Comparison of ENCODE assay signal across 19 cellular contexts in genomic region chr16:64459821-64460220, GRCh38.
DNase-seq lines count a peak whose midpoint lies in the region; ATAC-seq and TF ChIP-seq lines count a peak whose summit lies in the region.
"Had no signal": no experiment of that assay in that cellular context is flagged by ENCODE, and none has a peak within 500 bp of the region (broad histone marks: within the 10 kb centered on the region; RNA-seq: fewer than 3 reads in every experiment).

No MANE protein-coding gene starts in this region.

- DNase-seq in AG08395 (ENCODE audit: low spot score) (peak; percentile 22), LHCN-M2 (ENCODE audit: low read depth) (peak; percentile 70), astrocyte of the cerebellum (ENCODE audit: low read depth) (peak; percentile 49), foreskin keratinocyte (peak in 1 of 2 donors; percentile 56), head of caudate nucleus (no peak)
- no peak for DNase-seq in stimulated activated naive CD4-positive, alpha-beta T cell treated with Interleukin-2 at 50 U/mL for 16 hours (lab: John Stamatoyannopoulos, UW)
- DNase-seq: activated CD4-positive, alpha-beta memory T cell treated with anti-CD3 and anti-CD28 coated beads, Interleukin-2, amount 10 ng/mL, durations not matched to agents 7 days and 5 days; activated naive CD4-positive, alpha-beta T cell treated with anti-CD3 and anti-CD28 coated beads for 36 hours; activated T-cell treated with anti-CD3 and anti-CD28 coated beads, Interleukin-2, amount 50 U/mL, for 1 hour; CD4-positive, CD25-positive, alpha-beta regulatory T cell; DMS79; NCI-H1105; NCI-H526 treated with DMSO at 0.1 percent for 48 hours; SHP77; WERI-Rb-1 had no signal

- ATAC-seq in foreskin keratinocyte (peak; percentile 11), HG02938 (IDR thresholded peaks at IDR 0.05; ENCODE audit: unreplicated experiment) (no peak), GM21526 (IDR thresholded peaks at IDR 0.05; ENCODE audit: low FRiP score, unreplicated experiment) (no peak)

- H3K4me1 ChIP-seq in foreskin keratinocyte, result peaks cover 14% of the 10 kb centered on the region
- H3K4me1 ChIP-seq: ascending aorta had no signal

- no peak overlapping the region for H3K4me3 ChIP-seq in astrocyte of the cerebellum (ENCODE audit: low read depth, low read length)
- H3K4me3 ChIP-seq: ascending aorta, coronary artery had no signal

- no peak overlapping the region for H3K27ac ChIP-seq in foreskin keratinocyte
- H3K27ac ChIP-seq: ascending aorta, coronary artery, WERI-Rb-1 had no signal

- intact Hi-C loops in head of caudate nucleus (cut with DNase I), result no loop called here

- TF ChIP-seq CTCF in astrocyte of the cerebellum (IDR thresholded peaks at IDR 0.05; ENCODE audit: low read depth, low read length, missing control alignments) (no peak), foreskin keratinocyte (conservative IDR thresholded peaks at IDR 0.05) (no peak)

- in situ Hi-C loops in astrocyte of the cerebellum (cut with HindIII; ENCODE audit: low sequenced_read_pairs), result no loop called here

- no peaks in the 10 kb centered on the region for H3K27me3 ChIP-seq in foreskin keratinocyte
- H3K27me3 ChIP-seq: ascending aorta had no signal

Comparison
In these comparisons a context has a peak if more than half of its experiments do, and no peak if none do; other contexts are left out.
1. DNase-seq: peak in AG08395 (single experiment), LHCN-M2 (single experiment) and astrocyte of the cerebellum (single experiment); none in stimulated activated naive CD4-positive, alpha-beta T cell treated with Interleukin-2 at 50 U/mL for 16 hours (single experiment) and head of caudate nucleus (0 of 42).